25 cellular contexts compared by ENCODE assay signal in the genomic region with DNA sequence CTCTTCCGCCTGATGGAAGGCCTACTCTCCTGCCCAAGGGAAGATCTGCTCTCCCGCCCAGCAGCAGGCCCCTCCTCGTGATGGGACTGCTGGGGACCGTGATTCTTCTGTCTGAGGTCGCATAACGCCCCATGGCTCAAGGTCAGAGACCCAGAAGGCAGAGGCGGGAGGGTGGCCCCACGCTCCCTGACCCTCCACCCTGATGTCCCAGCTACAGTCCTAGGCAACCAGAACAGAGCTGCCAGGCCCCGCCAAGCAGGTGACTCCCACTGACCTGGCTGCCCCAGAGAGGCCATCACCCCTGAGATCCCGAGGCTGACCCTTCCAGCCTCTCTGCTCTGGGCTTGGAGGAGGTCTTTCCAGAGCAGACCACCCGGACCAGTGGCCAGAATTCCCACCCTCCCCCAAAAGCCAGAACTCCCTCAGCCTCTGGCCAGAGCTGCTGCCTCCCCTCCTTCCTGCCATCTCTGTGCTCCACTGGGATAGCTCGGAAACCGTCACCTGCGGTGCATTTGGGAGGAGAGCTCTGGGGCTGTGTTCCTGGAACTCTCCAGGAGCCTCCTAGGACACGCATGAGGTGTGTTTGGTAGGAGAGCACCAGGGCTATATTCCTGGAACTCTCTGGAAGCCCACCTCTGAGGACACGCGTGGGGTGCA. TPM values are rescaled to one million over a fixed set of nuclear protein-coding genes. Genes with fewer than 3 reads are reported as not detected.
"Had no signal": no experiment of that assay in that cellular context is flagged by ENCODE, and none has a peak within 500 bp of the region (broad histone marks: within the 10 kb centered on the region; RNA-seq: fewer than 3 reads in every experiment).

No MANE protein-coding gene starts in this region.

- H3K9me3 ChIP-seq: SJCRH30 had no signal

- H3K4me3 ChIP-seq: SJCRH30 had no signal

- H3K27ac ChIP-seq: HL-60, SJCRH30 had no signal

- ATAC-seq: Panc1, Right ventricle myocardium inferior, SK-N-SH treated with all-trans-retinoic acid at 6 μM for 48 hours had no signal

- H3K36me3 ChIP-seq: SJCRH30 had no signal

- DNase-seq: KBM-7, MV-4-11, NCI-H1048, NCI-H1105, NCI-H1417 treated with DMSO at 0.1 percent for 48 hours, NCI-H146, NCI-H1694 treated with DMSO at 0.1 percent for 48 hours, NCI-H1930, NCI-H2081, NCI-H2171, NCI-H226, NCI-H446, NCI-H510A, NCI-H524 treated with DMSO at 0.1 percent for 48 hours, NCI-H69, NCI-H774, SHP77 treated with DMSO at 0.1 percent for 48 hours, SJCRH30 had no signal

- FAIRE-seq: HTR-8/SVneo had no signal

RNA-seq across cellular contexts. Expression of gene ENPP7, which starts 7.3 kb away (rescaled TPM):
- total RNA-seq: LHCN-M2, MCF 10A, Right ventricle myocardium inferior, SJCRH30 had no signal
